In the genomic region with DNA sequence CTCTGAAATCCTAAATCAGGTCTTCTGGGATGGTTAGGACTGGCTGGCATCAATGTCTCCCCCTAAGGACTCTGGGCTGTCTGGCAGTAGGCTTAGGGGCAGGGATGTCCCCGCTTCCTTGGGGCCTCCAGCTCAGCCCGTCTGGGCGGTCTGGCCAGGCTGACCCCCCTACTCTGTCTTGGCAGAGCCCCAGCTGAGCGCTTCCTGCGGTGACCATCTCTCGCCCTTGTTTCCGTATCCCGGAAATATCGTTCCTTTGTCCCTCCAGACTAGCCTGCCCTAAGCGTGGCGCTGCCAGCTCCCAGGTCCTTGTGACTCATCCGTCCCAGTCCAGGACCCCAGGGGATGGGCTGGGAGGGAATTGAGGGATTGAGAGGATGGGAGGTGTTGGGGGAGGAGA, we compare ENCODE assay signal across 1 cellular context.
TF ChIP-seq lines count a peak whose summit lies in the region.

No MANE protein-coding gene starts in this region.

TF ChIP-seq in SK-N-SH treated with all-trans-retinoic acid at 6 μM for 48 hours, 23 proteins besides CTCF, POLR2A, EP300 and RAD21 (continued from another document):
- TF ChIP-seq, protein P1, sequence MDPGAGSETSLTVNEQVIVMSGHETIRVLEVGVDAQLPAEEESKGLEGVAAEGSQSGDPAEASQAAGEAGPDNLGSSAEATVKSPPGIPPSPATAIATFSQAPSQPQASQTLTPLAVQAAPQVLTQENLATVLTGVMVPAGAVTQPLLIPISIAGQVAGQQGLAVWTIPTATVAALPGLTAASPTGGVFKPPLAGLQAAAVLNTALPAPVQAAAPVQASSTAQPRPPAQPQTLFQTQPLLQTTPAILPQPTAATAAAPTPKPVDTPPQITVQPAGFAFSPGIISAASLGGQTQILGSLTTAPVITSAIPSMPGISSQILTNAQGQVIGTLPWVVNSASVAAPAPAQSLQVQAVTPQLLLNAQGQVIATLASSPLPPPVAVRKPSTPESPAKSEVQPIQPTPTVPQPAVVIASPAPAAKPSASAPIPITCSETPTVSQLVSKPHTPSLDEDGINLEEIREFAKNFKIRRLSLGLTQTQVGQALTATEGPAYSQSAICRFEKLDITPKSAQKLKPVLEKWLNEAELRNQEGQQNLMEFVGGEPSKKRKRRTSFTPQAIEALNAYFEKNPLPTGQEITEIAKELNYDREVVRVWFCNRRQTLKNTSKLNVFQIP (CRISPR knock-in tag; IDR thresholded peaks at IDR 0.05; ENCODE audit: borderline replicate concordance, low read depth): no peak
- TF ChIP-seq TOX (CRISPR knock-in tag; IDR thresholded peaks at IDR 0.05; ENCODE audit: borderline replicate concordance) (no peak), OSR1 (CRISPR knock-in tag; IDR thresholded peaks at IDR 0.05) (no peak), ZNF70 (CRISPR knock-in tag; IDR thresholded peaks at IDR 0.05) (no peak)
- TF ChIP-seq, protein P2, sequence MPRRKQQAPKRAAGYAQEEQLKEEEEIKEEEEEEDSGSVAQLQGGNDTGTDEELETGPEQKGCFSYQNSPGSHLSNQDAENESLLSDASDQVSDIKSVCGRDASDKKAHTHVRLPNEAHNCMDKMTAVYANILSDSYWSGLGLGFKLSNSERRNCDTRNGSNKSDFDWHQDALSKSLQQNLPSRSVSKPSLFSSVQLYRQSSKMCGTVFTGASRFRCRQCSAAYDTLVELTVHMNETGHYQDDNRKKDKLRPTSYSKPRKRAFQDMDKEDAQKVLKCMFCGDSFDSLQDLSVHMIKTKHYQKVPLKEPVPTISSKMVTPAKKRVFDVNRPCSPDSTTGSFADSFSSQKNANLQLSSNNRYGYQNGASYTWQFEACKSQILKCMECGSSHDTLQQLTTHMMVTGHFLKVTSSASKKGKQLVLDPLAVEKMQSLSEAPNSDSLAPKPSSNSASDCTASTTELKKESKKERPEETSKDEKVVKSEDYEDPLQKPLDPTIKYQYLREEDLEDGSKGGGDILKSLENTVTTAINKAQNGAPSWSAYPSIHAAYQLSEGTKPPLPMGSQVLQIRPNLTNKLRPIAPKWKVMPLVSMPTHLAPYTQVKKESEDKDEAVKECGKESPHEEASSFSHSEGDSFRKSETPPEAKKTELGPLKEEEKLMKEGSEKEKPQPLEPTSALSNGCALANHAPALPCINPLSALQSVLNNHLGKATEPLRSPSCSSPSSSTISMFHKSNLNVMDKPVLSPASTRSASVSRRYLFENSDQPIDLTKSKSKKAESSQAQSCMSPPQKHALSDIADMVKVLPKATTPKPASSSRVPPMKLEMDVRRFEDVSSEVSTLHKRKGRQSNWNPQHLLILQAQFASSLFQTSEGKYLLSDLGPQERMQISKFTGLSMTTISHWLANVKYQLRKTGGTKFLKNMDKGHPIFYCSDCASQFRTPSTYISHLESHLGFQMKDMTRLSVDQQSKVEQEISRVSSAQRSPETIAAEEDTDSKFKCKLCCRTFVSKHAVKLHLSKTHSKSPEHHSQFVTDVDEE (CRISPR knock-in tag; IDR thresholded peaks at IDR 0.05): no peak
TF ChIP-seq in SK-N-SH treated with all-trans-retinoic acid at 6 μM for 48 hours: peak in this region for 0.
